21 cellular contexts compared by ENCODE assay signal in genomic region chr2:174545240-174545639, GRCh38. TPM values are rescaled to one million over a fixed set of nuclear protein-coding genes. Genes with fewer than 3 reads are reported as not detected.
A peak's percentile ranks its signal among the peaks of the same experiment; 100 is the strongest.
DNase-seq lines count a peak whose midpoint lies in the region; ATAC-seq and TF ChIP-seq lines count a peak whose summit lies in the region.
"Had no signal": no experiment of that assay in that cellular context is flagged by ENCODE, and none has a peak within 500 bp of the region (broad histone marks: within the 10 kb centered on the region; RNA-seq: fewer than 3 reads in every experiment).

No MANE protein-coding gene starts in this region.

- BruUV-seq in PC-3 (replicated peaks; lab: Mats Ljungman, UMichigan) = no TSS peak

- H2AFZ ChIP-seq in PC-3 (ENCODE audit: low read length) = no peak overlapping the region
- H2AFZ ChIP-seq: GM23248 had no signal

- no peak overlapping the region for H3K4me2 ChIP-seq in PC-3 (ENCODE audit: low read length)
- H3K4me2 ChIP-seq: BLaER1 had no signal

- H3K27me3 Mint-ChIP-seq in activated naive CD4-positive, alpha-beta T cell treated with anti-CD3 and anti-CD28 coated beads, Interleukin-2, amount 50 U/mL, for 24 hours = no peaks in the 10 kb centered on the region
- H3K27me3 Mint-ChIP-seq: CD4-positive, alpha-beta memory T cell had no signal

- no peaks in the 10 kb centered on the region for H3F3A ChIP-seq in PC-3 (ENCODE audit: low read length, unreplicated experiment)

- H3K9me2 ChIP-seq in PC-3 (replicated peaks; ENCODE audit: low read length) = no peaks in the 10 kb centered on the region

- H3K27ac ChIP-seq in PC-3 (ENCODE audit: low read length) (no peak overlapping the region), colonic mucosa (no peak overlapping the region)
- H3K27ac ChIP-seq: BLaER1, GM23248 had no signal

- no peak for DNase-seq in activated naive CD4-positive, alpha-beta T cell treated with anti-CD3 and anti-CD28 coated beads, Interleukin-2, amount 50 U/mL, for 16 hours
- DNase-seq in PC-3 (no peak), mucosa of descending colon (no peak), cardiac septum (ENCODE audit: low spot score) (no peak), colonic mucosa (no peak)
- DNase-seq: 8988T; CD4-positive, alpha-beta memory T cell; DMS 273 treated with DMSO at 0.1 percent for 48 hours; DMS53; DND-41; EL; GM23248 had no signal

- peaks cover 13% of the 10 kb centered on the region for H3K4me1 Mint-ChIP-seq in activated naive CD4-positive, alpha-beta T cell treated with anti-CD3 and anti-CD28 coated beads, Interleukin-2, amount 50 U/mL, for 24 hours

- no peaks in the 10 kb centered on the region for H4K20me1 ChIP-seq in PC-3 (ENCODE audit: low read length)
- H4K20me1 ChIP-seq: BLaER1 had no signal

- H3K36me3 Mint-ChIP-seq in activated naive CD4-positive, alpha-beta T cell treated with anti-CD3 and anti-CD28 coated beads, Interleukin-2, amount 50 U/mL, for 24 hours = peaks cover 3% of the 10 kb centered on the region
- H3K36me3 Mint-ChIP-seq: CD14-positive monocyte had no signal

- no peaks in the 10 kb centered on the region for H3K79me2 ChIP-seq in PC-3 (ENCODE audit: low read length)

- no peaks in the 10 kb centered on the region for H3K27me3 ChIP-seq in PC-3 (ENCODE audit: low read length)
- H3K27me3 ChIP-seq in colonic mucosa = no peaks in the 10 kb centered on the region
- H3K27me3 ChIP-seq: BLaER1 had no signal

- H3K9me3 ChIP-seq in PC-3 (ENCODE audit: low read length) (no peaks in the 10 kb centered on the region), mucosa of descending colon (no peaks in the 10 kb centered on the region), colonic mucosa (no peaks in the 10 kb centered on the region)
- H3K9me3 ChIP-seq: BLaER1, HAP-1 had no signal

- H3K27ac Mint-ChIP-seq in activated naive CD4-positive, alpha-beta T cell treated with anti-CD3 and anti-CD28 coated beads, Interleukin-2, amount 50 U/mL, for 24 hours = peak overlapping the region; percentile 32

- CTCF ChIA-PET in PC-3 (lab: Charles Lee) = no interaction called here

- ATAC-seq in PC-3 (peak; percentile 70), mucosa of descending colon (peak; percentile 70), GM21367 (IDR thresholded peaks at IDR 0.05; ENCODE audit: unreplicated experiment) (no peak)
- ATAC-seq: GM12878 had no signal

- no peaks in the 10 kb centered on the region for H3K9me3 Mint-ChIP-seq in activated naive CD4-positive, alpha-beta T cell treated with anti-CD3 and anti-CD28 coated beads, Interleukin-2, amount 50 U/mL, for 24 hours
- H3K9me3 Mint-ChIP-seq: CD14-positive monocyte had no signal

- POLR2A ChIA-PET in PC-3 (lab: Charles Lee; ENCODE audit: unreplicated experiment) = no interaction called here

- no peak overlapping the region for H3K4me3 Mint-ChIP-seq in activated naive CD4-positive, alpha-beta T cell treated with anti-CD3 and anti-CD28 coated beads, Interleukin-2, amount 50 U/mL, for 24 hours
- H3K4me3 Mint-ChIP-seq: CD14-positive monocyte; CD4-positive, alpha-beta memory T cell had no signal

- H3K36me3 ChIP-seq in PC-3 (ENCODE audit: low read depth, low read length) (no peaks in the 10 kb centered on the region), mucosa of descending colon (ENCODE audit: low read depth) (no peaks in the 10 kb centered on the region), colonic mucosa (no peaks in the 10 kb centered on the region)
- H3K36me3 ChIP-seq: BLaER1, HAP-1 had no signal

- intact Hi-C loops in PC-3 (cut with micrococcal nuclease) (loop anchor here (1.0 kb wide), 1 partner anchor 46 kb away; no protein-coding TSS in a partner anchor), mucosa of descending colon (cut with DNase I, micrococcal nuclease) (no loop called here), cardiac septum (cut with DNase I) (loop anchor here (5.0 kb wide), 1 partner anchor 83 kb away; no protein-coding TSS in a partner anchor), colonic mucosa (cut with DNase I) (no loop called here)

- H3K4me1 ChIP-seq in PC-3 (ENCODE audit: insufficient read depth, low read length) = no peaks in the 10 kb centered on the region
- no peaks in the 10 kb centered on the region for H3K4me1 ChIP-seq in mucosa of descending colon (ENCODE audit: low read depth)
- H3K4me1 ChIP-seq in colonic mucosa = no peaks in the 10 kb centered on the region
- H3K4me1 ChIP-seq: BLaER1, HAP-1 had no signal

- TF ChIP-seq CTCF in PC-3 (conservative IDR thresholded peaks at IDR 0.05; ENCODE audit: low read depth, low read length) (no peak), mucosa of descending colon (IDR thresholded peaks at IDR 0.05) (no peak), colonic mucosa (IDR thresholded peaks at IDR 0.05) (no peak)

- H3K9ac ChIP-seq in PC-3 (ENCODE audit: low read length) (no peak overlapping the region), colonic mucosa (ENCODE audit: low read depth in 2 of 2, low read length in 2 of 2) (no peak overlapping the region)
- H3K9ac ChIP-seq: BLaER1, GM23248 had no signal

- H3K4me3 ChIP-seq in PC-3 (ENCODE audit: low read length) (no peak overlapping the region), mucosa of descending colon (no peak overlapping the region), colonic mucosa (no peak overlapping the region)
- H3K4me3 ChIP-seq: BLaER1, GM12878, GM23248, HAP-1 had no signal

RNA-seq across cellular contexts. Expression of gene WIPF1, which starts 52.4 kb away (rescaled TPM):
- total RNA-seq in PC-3 (2014; rRNA removed) (0.29 and 1.5 TPM in 2 replicates), mucosa of descending colon (10 to 100 TPM; 15.3 to 56.6 (median 28.9) TPM), cardiac septum (20.9 TPM), colonic mucosa (10 to 100 TPM in 1 of 2 donors, 1 to 10 TPM in 1; 6.7 to 21.4 TPM)
- total RNA-seq: G401, HT-29 had no signal

RNA-seq across cellular contexts. Expression of gene GPR155, which starts 58.4 kb away (rescaled TPM):
- total RNA-seq in PC-3 (2014; rRNA removed) (0.69 and 1.3 TPM in 2 replicates), mucosa of descending colon (10 to 100 TPM in 1 of 3 donors, 1 to 10 TPM in 2; 4.7 to 15.6 (median 6.8) TPM), cardiac septum (10.9 TPM), colonic mucosa (1 to 10 TPM; 1.3 to 4.0 TPM)
- total RNA-seq: A673, HT-29 had no signal

Comparison
In these comparisons a context has a peak if more than half of its experiments do, and no peak if none do; other contexts are left out.
1. intact Hi-C loops: an anchor here in PC-3 (1.0 kb wide) and cardiac septum (5.0 kb wide); none called in mucosa of descending colon and colonic mucosa.